Comparison of ENCODE assay signal across 9 cellular contexts in genomic region chr6:157762636-157763035, GRCh38.
DNase-seq lines count a peak whose midpoint lies in the region; ATAC-seq and TF ChIP-seq lines count a peak whose summit lies in the region.
"Had no signal": no experiment of that assay in that cellular context is flagged by ENCODE, and none has a peak within 500 bp of the region (broad histone marks: within the 10 kb centered on the region; RNA-seq: fewer than 3 reads in every experiment).

No MANE protein-coding gene starts in this region.

- no peak overlapping the region; the same call in 1 of the 2 replicates for H3K18ac ChIP-seq in IMR-90 (ENCODE audit: low read depth, low read length)

- in situ Hi-C loops in IMR-90 (cut with MboI; ENCODE audit: low sequenced_read_pairs): no loop called here

- no peak overlapping the region for H4K91ac ChIP-seq in IMR-90 (ENCODE audit: insufficient read depth, low read depth, low read length)

- H2BK15ac ChIP-seq in IMR-90 (ENCODE audit: low read depth, low read length): peak overlapping the region; percentile 82; the same call in 1 of the 3 replicates

- peaks cover 0 to 13% of the 10 kb centered on the region in 2 experiments; a peak in 2 of 4 replicates for H3K79me1 ChIP-seq in IMR-90 (ENCODE audit: low read depth in 1 of 2, low read length in 2 of 2)

- H3K4me1 Mint-ChIP-seq in CD14-positive monocyte: peaks cover 71% of the 10 kb centered on the region
- peaks cover 54% of the 10 kb centered on the region for H3K4me1 Mint-ChIP-seq in activated naive CD8-positive, alpha-beta T cell treated with anti-CD3 and anti-CD28 coated beads, Interleukin-2, amount 10 ng/mL, durations not matched to agents 7 days and 5 days
- peaks cover 68% of the 10 kb centered on the region for H3K4me1 Mint-ChIP-seq in memory B cell
- peaks cover 54% of the 10 kb centered on the region for H3K4me1 Mint-ChIP-seq in nephron progenitor cell

- peak; percentile 19 for TF ChIP-seq CTCF in CD14-positive monocyte (IDR thresholded peaks at IDR 0.05)
- TF ChIP-seq CTCF in IMR-90 (conservative IDR thresholded peaks at IDR 0.05; ENCODE audit: low read depth, low read length): peak; percentile 19; the same call in 1 of the 2 replicates
- TF ChIP-seq CTCF in nephron progenitor cell (IDR thresholded peaks at IDR 0.05): no peak

- peak overlapping the region in 1 of 2 experiments; percentile 2; a peak in 1 of 4 replicates for H4K8ac ChIP-seq in IMR-90 (ENCODE audit: low read depth in 2 of 2, low read length in 2 of 2)

- H2BK5ac ChIP-seq in IMR-90 (ENCODE audit: low read depth, low read length, poor library complexity, severe bottlenecking): no peak overlapping the region

- dilution Hi-C loops in IMR-90 (cut with HindIII; ENCODE audit: low sequenced_read_pairs, unreplicated experiment): no loop called here

- peaks cover 0 to 2% (median 0%) of the 10 kb centered on the region in 7 donors for H3K9me3 Mint-ChIP-seq in CD14-positive monocyte
- no peaks in the 10 kb centered on the region for H3K9me3 Mint-ChIP-seq in activated naive CD8-positive, alpha-beta T cell treated with anti-CD3 and anti-CD28 coated beads, Interleukin-2, amount 10 ng/mL, durations not matched to agents 7 days and 5 days
- no peaks in the 10 kb centered on the region for H3K9me3 Mint-ChIP-seq in memory B cell
- H3K9me3 Mint-ChIP-seq in nephron progenitor cell: peaks cover 3% of the 10 kb centered on the region

- peak overlapping the region; percentile 74 for H3K4ac ChIP-seq in IMR-90 (ENCODE audit: low read depth, low read length)

- ATAC-seq in IMR-90 (ENCODE audit: low read depth): no peak
- no peak for ATAC-seq in activated naive CD8-positive, alpha-beta T cell treated with anti-CD3 and anti-CD28 coated beads, Interleukin-2, amount 10 ng/mL, durations not matched to agents 7 days and 5 days (ENCODE audit: low read depth)
- no peak for ATAC-seq in memory B cell (ENCODE audit: low read depth)
- ATAC-seq in GM18502 (IDR thresholded peaks at IDR 0.05; ENCODE audit: poor library complexity, unreplicated experiment): no peak
- ATAC-seq in HG03045 (IDR thresholded peaks at IDR 0.05; ENCODE audit: unreplicated experiment): no peak
- no peak for ATAC-seq in GM19397 (IDR thresholded peaks at IDR 0.05; ENCODE audit: unreplicated experiment)

- peaks cover 25% of the 10 kb centered on the region for H3K9me1 ChIP-seq in IMR-90 (ENCODE audit: insufficient read depth, low read length)

- peak overlapping the region in 1 of 2 donors; percentile 64 for H3K4me3 Mint-ChIP-seq in CD14-positive monocyte
- peak overlapping the region; percentile 2 for H3K4me3 Mint-ChIP-seq in activated naive CD8-positive, alpha-beta T cell treated with anti-CD3 and anti-CD28 coated beads, Interleukin-2, amount 10 ng/mL, durations not matched to agents 7 days and 5 days
- H3K4me3 Mint-ChIP-seq in memory B cell: peak overlapping the region; percentile 35
- H3K4me3 Mint-ChIP-seq in nephron progenitor cell: no peak overlapping the region

- no peaks in the 10 kb centered on the region for H3K27me3 ChIP-seq in IMR-90 (ENCODE audit: control insufficient read depth, insufficient read depth, low read length)

- POLR2A ChIA-PET in IMR-90 (lab: Charles Lee; ENCODE audit: unreplicated experiment): no interaction called here
- POLR2A ChIA-PET in activated naive CD8-positive, alpha-beta T cell treated with anti-CD3 and anti-CD28 coated beads, Interleukin-2, amount 10 ng/mL, durations not matched to agents 7 days and 5 days (lab: Charles Lee): interaction anchor here (0.6 to 1.1 kb wide), 2 partner anchors 8 to 59 kb away, joined by 3 read pairs; no protein-coding TSS in a partner anchor

- H2AFZ ChIP-seq in IMR-90 (replicated peaks; ENCODE audit: low read length, poor library complexity): no peak overlapping the region

- intact Hi-C loops in CD14-positive monocyte (cut with micrococcal nuclease): loop anchor here in 1 of 2 donors (5.0 to 10.0 kb wide), 3 partner anchors 60 to 322 kb away; partner anchors contain the start of gene SNX9
- intact Hi-C loops in IMR-90 (cut with micrococcal nuclease): no loop called here

- H3K9ac ChIP-seq in IMR-90 (ENCODE audit: low read depth, low read length): no peak overlapping the region

- no TSS peak for BruUV-seq in IMR-90 (replicated peaks; lab: Mats Ljungman, UMichigan)

- H3K27ac Mint-ChIP-seq in CD14-positive monocyte (peak overlapping the region in 6 of 7 donors; percentile 80 to 98 (median 94)), memory B cell (peak overlapping the region; percentile 49), nephron progenitor cell (no peak overlapping the region)
- H3K27ac Mint-ChIP-seq in activated naive CD8-positive, alpha-beta T cell treated with anti-CD3 and anti-CD28 coated beads, Interleukin-2, amount 10 ng/mL, durations not matched to agents 7 days and 5 days: peak overlapping the region; percentile 41

- no CpG with 5 or more reads among the region's 7 CpGs for WGBS in IMR-90 (ENCODE audit: extremely low coverage in 2 of 2, insufficient read length in 1 of 2), 2 experiments

- peaks cover 32% of the 10 kb centered on the region for H3K4me1 ChIP-seq in IMR-90 (ENCODE audit: control insufficient read depth, insufficient read depth, low read length)

- H2AK9ac ChIP-seq in IMR-90 (replicated peaks; ENCODE audit: low read depth, low read length, poor library complexity): no peak overlapping the region

- no peak for TF ChIP-seq POLR2A in IMR-90 (IDR thresholded peaks at IDR 0.05; ENCODE audit: low read depth, low read length)

- H3K27me3 Mint-ChIP-seq in CD14-positive monocyte (ENCODE audit: low read depth in 3 of 3): peaks cover 7 to 16% (median 9%) of the 10 kb centered on the region in 3 donors
- H3K27me3 Mint-ChIP-seq in activated naive CD8-positive, alpha-beta T cell treated with anti-CD3 and anti-CD28 coated beads, Interleukin-2, amount 10 ng/mL, durations not matched to agents 7 days and 5 days: peaks cover 3% of the 10 kb centered on the region
- H3K27me3 Mint-ChIP-seq in memory B cell: no peaks in the 10 kb centered on the region
- H3K27me3 Mint-ChIP-seq in nephron progenitor cell (ENCODE audit: low read depth, poor library complexity): peaks cover 2% of the 10 kb centered on the region

- H3K9me3 ChIP-seq in IMR-90 (ENCODE audit: control insufficient read depth, insufficient read depth, low read length): no peaks in the 10 kb centered on the region
- H3K9me3 ChIP-seq: mucosa of descending colon had no signal

- DNase-seq in CD14-positive monocyte (ENCODE audit: low spot score): no peak
- no peak for DNase-seq in IMR-90
- no peak for DNase-seq in activated naive CD8-positive, alpha-beta T cell treated with anti-CD3 and anti-CD28 coated beads, Interleukin-2, amount 10 ng/mL, durations not matched to agents 7 days and 5 days
- no peak for DNase-seq in memory B cell (ENCODE audit: low spot score in 2 of 2)
- no peak for DNase-seq in nephron progenitor cell

- no peaks in the 10 kb centered on the region for H3K36me3 ChIP-seq in IMR-90 (ENCODE audit: control insufficient read depth, insufficient read depth, low read length)

- no peak overlapping the region for H4K5ac ChIP-seq in IMR-90 (ENCODE audit: low read depth, low read length)

- no peak overlapping the region; the same call in 1 of the 2 replicates for H2BK120ac ChIP-seq in IMR-90 (ENCODE audit: low read depth, low read length)

- H2AK5ac ChIP-seq in IMR-90 (ENCODE audit: low read depth, low read length): peak overlapping the region; percentile 46

- no peak overlapping the region for H3K14ac ChIP-seq in IMR-90 (replicated peaks; ENCODE audit: low read depth, low read length)

- H3K27ac ChIP-seq in IMR-90 (ENCODE audit: insufficient read depth, low read length): no peak overlapping the region

- no peak overlapping the region for H3K23ac ChIP-seq in IMR-90 (ENCODE audit: low read depth, low read length)

- no peak overlapping the region for H3K56ac ChIP-seq in IMR-90 (ENCODE audit: extremely low read depth, insufficient read depth, low read length)

- H4K20me1 ChIP-seq in IMR-90 (ENCODE audit: insufficient read depth, low read length): peaks cover 3% of the 10 kb centered on the region; the same call in 1 of the 2 replicates

- H3K4me2 ChIP-seq in IMR-90 (ENCODE audit: low read depth, low read length): no peak overlapping the region

- CTCF ChIA-PET in IMR-90 (lab: Yijun Ruan, JAX): interaction anchor here (2.8 kb wide), 1 partner anchor 111 kb away, joined by 13 read pairs; no protein-coding TSS in a partner anchor

- peak overlapping the region; percentile 62 for H2BK20ac ChIP-seq in IMR-90 (ENCODE audit: low read depth, low read length)

- peak; percentile 19 for TF ChIP-seq RAD21 in IMR-90 (IDR thresholded peaks at IDR 0.05; ENCODE audit: low read length)

- H3K36me3 Mint-ChIP-seq in CD14-positive monocyte (peaks cover 1 to 6% of the 10 kb centered on the region in 2 donors), memory B cell (no peaks in the 10 kb centered on the region), nephron progenitor cell (ENCODE audit: low read depth) (no peaks in the 10 kb centered on the region)
- H3K36me3 Mint-ChIP-seq in activated naive CD8-positive, alpha-beta T cell treated with anti-CD3 and anti-CD28 coated beads, Interleukin-2, amount 10 ng/mL, durations not matched to agents 7 days and 5 days: no peaks in the 10 kb centered on the region

- H3K4me3 ChIP-seq in IMR-90 (ENCODE audit: insufficient read depth, low read depth, low read length): no peak overlapping the region
- H3K4me3 ChIP-seq: mucosa of descending colon had no signal

TF ChIP-seq in IMR-90, 13 proteins besides CTCF, POLR2A, EP300 and RAD21 (continues in another document):
- no peak for TF ChIP-seq BHLHE40 (IDR thresholded peaks at IDR 0.05; ENCODE audit: low read depth, low read length)
- no peak for TF ChIP-seq RCOR1 (IDR thresholded peaks at IDR 0.05; ENCODE audit: insufficient replicate concordance, low read length)
- TF ChIP-seq MXI1 (IDR thresholded peaks at IDR 0.05; ENCODE audit: borderline replicate concordance, low read depth, low read length): no peak
- TF ChIP-seq SMC3 (IDR thresholded peaks at IDR 0.05; ENCODE audit: low read depth, low read length): no peak
- TF ChIP-seq CHD1 (IDR thresholded peaks at IDR 0.05; ENCODE audit: low read depth, low read length): no peak
- no peak for TF ChIP-seq MAZ (IDR thresholded peaks at IDR 0.05; ENCODE audit: borderline replicate concordance, low read depth, low read length)
- no peak for TF ChIP-seq CEBPB (IDR thresholded peaks at IDR 0.05; ENCODE audit: low read depth, low read length)
- no peak for TF ChIP-seq ELK1 (IDR thresholded peaks at IDR 0.05; ENCODE audit: borderline replicate concordance, low read depth, low read length)
- no peak for TF ChIP-seq MAFK (IDR thresholded peaks at IDR 0.05; ENCODE audit: low read depth, low read length)
